Comparison of ENCODE assay signal across 1 cellular context in genomic region chr19:42241279-42241678, GRCh38.
TF ChIP-seq lines count a peak whose summit lies in the region.

No MANE protein-coding gene starts in this region.

TF ChIP-seq in endothelial cell of umbilical vein, 7 proteins besides CTCF, POLR2A, EP300 and RAD21:
- TF ChIP-seq EZH2 (IDR thresholded peaks at IDR 0.05; ENCODE audit: borderline replicate concordance, low read depth, low read length, severe bottlenecking) (no peak), JUN (IDR thresholded peaks at IDR 0.05; ENCODE audit: borderline replicate concordance, insufficient read depth, insufficient read length, low read depth) (no peak)
